Comparison of ENCODE assay signal across 19 cellular contexts in genomic region chr13:64782459-64782858, GRCh38.
"Had no signal": no experiment of that assay in that cellular context is flagged by ENCODE, and none has a peak within 500 bp of the region (broad histone marks: within the 10 kb centered on the region; RNA-seq: fewer than 3 reads in every experiment).

No MANE protein-coding gene starts in this region.

- H3K27ac ChIP-seq: coronary artery, heart left ventricle, neutrophil, psoas muscle, skin epidermis, stomach, thoracic aorta, transverse colon had no signal

- DNase-seq: effector CD4-positive, alpha-beta T cell; endodermal cell; foreskin melanocyte; heart left ventricle; hippocampal formation; kidney glomerular epithelial cell; mucosa of descending colon; naive thymus-derived CD8-positive, alpha-beta T cell; psoas muscle; stimulated activated CD4-positive, alpha-beta T cell treated with anti-CD3 and anti-CD28 coated beads, Interleukin-12 subunit alpha, Interleukin-12 subunit beta, amount 100 ng/mL, for 4 hours; stimulated activated naive CD4-positive, alpha-beta T cell; stomach; substantia nigra; transverse colon had no signal

- H3K4me1 ChIP-seq: heart left ventricle, psoas muscle, stomach, transverse colon had no signal

- H3K36me3 ChIP-seq: heart left ventricle, neutrophil, stomach, thoracic aorta, transverse colon had no signal

- H3K4me3 ChIP-seq: coronary artery, heart left ventricle, mucosa of descending colon, psoas muscle, skin epidermis, stomach, thoracic aorta, transverse colon had no signal

- ATAC-seq: heart left ventricle; mucosa of descending colon; naive thymus-derived CD8-positive, alpha-beta T cell; psoas muscle; sciatic nerve had no signal

- H3K9me3 ChIP-seq: heart left ventricle, neutrophil, psoas muscle, thoracic aorta, transverse colon had no signal

- H3K27me3 ChIP-seq: heart left ventricle, neutrophil, stomach, transverse colon had no signal
